1 cellular context compared by ENCODE assay signal in the genomic region with DNA sequence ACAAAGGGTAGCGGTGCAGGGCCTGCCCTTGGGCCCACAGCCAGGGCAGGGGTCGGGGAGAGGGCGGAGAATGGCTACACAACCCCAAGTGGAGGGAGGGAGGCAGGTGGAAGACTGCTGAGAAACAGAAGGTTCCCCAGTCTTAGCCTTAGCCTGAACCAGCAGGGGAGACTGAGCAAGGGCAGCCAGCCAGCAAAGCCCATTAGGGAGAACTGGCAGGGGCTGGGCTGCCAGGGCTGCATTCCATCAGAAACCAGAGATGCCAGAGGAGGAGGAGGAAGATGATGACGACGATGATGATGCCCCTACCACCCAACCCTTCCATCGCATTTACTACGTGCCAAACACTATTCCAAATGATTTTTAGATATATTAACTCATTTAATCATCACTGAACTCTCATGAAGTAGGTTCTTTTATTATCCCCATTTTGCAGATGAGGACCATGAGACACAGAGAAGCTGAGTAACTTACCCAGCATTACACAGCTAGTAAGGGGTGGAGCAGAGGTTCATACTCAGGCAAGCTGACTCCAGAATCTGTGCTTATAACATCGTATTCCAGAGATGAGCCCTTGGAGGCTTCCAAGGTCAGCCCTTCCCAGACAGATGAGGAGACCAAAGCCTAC.
TF ChIP-seq lines count a peak whose summit lies in the region.

No MANE protein-coding gene starts in this region.

TF ChIP-seq in IMR-90, 13 proteins besides CTCF, POLR2A, EP300 and RAD21:
- TF ChIP-seq NFE2L2 (IDR thresholded peaks at IDR 0.05; ENCODE audit: low read depth, low read length) (no peak), MXI1 (IDR thresholded peaks at IDR 0.05; ENCODE audit: borderline replicate concordance, low read depth, low read length) (no peak)
